ENCODE assay signal across 1 cellular context in the genomic region with DNA sequence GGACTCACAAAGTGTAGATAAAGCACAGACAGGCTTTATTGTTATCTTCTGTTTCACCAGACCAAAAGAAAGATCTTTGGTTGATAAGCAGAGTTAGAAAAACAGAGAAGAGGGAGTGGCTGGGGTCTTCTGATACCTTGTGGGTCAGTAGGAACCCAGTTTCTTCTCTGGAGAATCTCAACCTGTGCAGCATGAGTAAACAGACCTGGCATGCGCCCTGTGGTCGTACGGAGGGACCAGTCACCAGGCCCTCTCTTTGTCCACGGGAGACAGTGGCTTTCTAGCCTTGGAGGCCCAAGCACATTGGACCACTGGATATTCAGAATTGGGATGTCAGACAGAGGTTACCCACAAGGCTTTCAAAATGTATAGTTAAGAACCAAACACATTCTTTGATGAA.
TF ChIP-seq lines count a peak whose summit lies in the region.

No MANE protein-coding gene starts in this region.

TF ChIP-seq in K562, 482 proteins besides CTCF, POLR2A, EP300 and RAD21:
- TF ChIP-seq MIER1 (IDR thresholded peaks at IDR 0.05; ENCODE audit: low read depth) (no peak), KLF13 (tag; IDR thresholded peaks at IDR 0.05; ENCODE audit: borderline replicate concordance, low read depth) (no peak), ZNF239 (CRISPR knock-in tag; IDR thresholded peaks at IDR 0.05) (no peak), OTX1 (CRISPR knock-in tag; IDR thresholded peaks at IDR 0.05) (no peak), NFIX (CRISPR knock-in tag; IDR thresholded peaks at IDR 0.05; ENCODE audit: low read depth) (no peak), SLC30A9 (CRISPR knock-in tag; IDR thresholded peaks at IDR 0.05) (no peak)
